Comparison of ENCODE assay signal across 29 cellular contexts in genomic region chr7:92496876-92497275, GRCh38. TPM values are rescaled to one million over a fixed set of nuclear protein-coding genes. Genes with fewer than 3 reads are reported as not detected.
DNase-seq lines count a peak whose midpoint lies in the region; ATAC-seq and TF ChIP-seq lines count a peak whose summit lies in the region.
"Had no signal": no experiment of that assay in that cellular context is flagged by ENCODE, and none has a peak within 500 bp of the region (broad histone marks: within the 10 kb centered on the region; RNA-seq: fewer than 3 reads in every experiment).

No MANE protein-coding gene starts in this region.

- no peak overlapping the region for H3K23ac ChIP-seq in IMR-90 (ENCODE audit: low read depth, low read length)

- ATAC-seq in IMR-90 (ENCODE audit: low read depth) (peak; percentile 73), HG02884 (IDR thresholded peaks at IDR 0.05; ENCODE audit: unreplicated experiment) (no peak), HG02678 (IDR thresholded peaks at IDR 0.05; ENCODE audit: unreplicated experiment) (no peak)
- ATAC-seq: foreskin keratinocyte, GM23338, heart left ventricle, lower lobe of right lung, mucosa of descending colon had no signal

- H3K27me3 ChIP-seq in IMR-90 (ENCODE audit: control insufficient read depth, insufficient read depth, low read length) = no peaks in the 10 kb centered on the region
- no peaks in the 10 kb centered on the region for H3K27me3 ChIP-seq in brain microvascular endothelial cell (replicated peaks)
- H3K27me3 ChIP-seq: BLaER1, foreskin keratinocyte, heart left ventricle, ovary had no signal

- H4K8ac ChIP-seq in IMR-90 (ENCODE audit: low read depth in 2 of 2, low read length in 2 of 2) = no peak overlapping the region

- no peak overlapping the region for H3K18ac ChIP-seq in IMR-90 (ENCODE audit: low read depth, low read length)

- no peak overlapping the region for H3K14ac ChIP-seq in IMR-90 (replicated peaks; ENCODE audit: low read depth, low read length)

- H3K4me1 ChIP-seq in IMR-90 (ENCODE audit: control insufficient read depth, insufficient read depth, low read length) = no peaks in the 10 kb centered on the region
- H3K4me1 ChIP-seq: BLaER1, foreskin keratinocyte, heart left ventricle, lower lobe of right lung had no signal

- no peaks in the 10 kb centered on the region for H3K79me1 ChIP-seq in IMR-90 (ENCODE audit: low read depth in 1 of 2, low read length in 2 of 2)

- POLR2A ChIA-PET in IMR-90 (lab: Charles Lee; ENCODE audit: unreplicated experiment) = no interaction called here

- H3K36me3 ChIP-seq in IMR-90 (ENCODE audit: control insufficient read depth, insufficient read depth, low read length) (peaks cover 26% of the 10 kb centered on the region), brain microvascular endothelial cell (replicated peaks) (peaks cover 6% of the 10 kb centered on the region)
- H3K36me3 ChIP-seq: ovary had no signal

- TF ChIP-seq POLR2A in IMR-90 (IDR thresholded peaks at IDR 0.05; ENCODE audit: low read depth, low read length) = no peak

- H2AK9ac ChIP-seq in IMR-90 (replicated peaks; ENCODE audit: low read depth, low read length, poor library complexity) = no peak overlapping the region

- no peak overlapping the region for H4K5ac ChIP-seq in IMR-90 (ENCODE audit: low read depth, low read length)

- WGBS in IMR-90 (ENCODE audit: extremely low coverage in 2 of 2, insufficient read length in 1 of 2), 2 experiments = 100% methylated on average over 1 of the region's 2 CpGs; no CpG with 5 or more reads in 1 of the 2 experiments

- no peak overlapping the region for H4K91ac ChIP-seq in IMR-90 (ENCODE audit: insufficient read depth, low read depth, low read length)

- in situ Hi-C loops in IMR-90 (cut with MboI; ENCODE audit: low sequenced_read_pairs) (no loop called here), brain microvascular endothelial cell (cut with HindIII; ENCODE audit: low pct_ligation_motif_present, low sequenced_read_pairs) (no loop called here)

- no peak overlapping the region for H3K9ac ChIP-seq in IMR-90 (ENCODE audit: low read depth, low read length)
- H3K9ac ChIP-seq: BLaER1 had no signal

- H2BK20ac ChIP-seq in IMR-90 (ENCODE audit: low read depth, low read length) = no peak overlapping the region

- dilution Hi-C loops in IMR-90 (cut with HindIII; ENCODE audit: low sequenced_read_pairs, unreplicated experiment) = no loop called here

- no peak overlapping the region for H2AK5ac ChIP-seq in IMR-90 (ENCODE audit: low read depth, low read length)

- CTCF ChIA-PET in IMR-90 (lab: Yijun Ruan, JAX) = no interaction called here

- intact Hi-C loops in IMR-90 (cut with micrococcal nuclease) = no loop called here

- no peak overlapping the region for H3K27ac ChIP-seq in IMR-90 (ENCODE audit: insufficient read depth, low read length)
- no peak overlapping the region for H3K27ac ChIP-seq in brain microvascular endothelial cell
- H3K27ac ChIP-seq: BLaER1, epithelial cell of prostate, foreskin keratinocyte, heart left ventricle, lower lobe of right lung, ovary, RWPE1 had no signal

- DNase-seq in EH (ENCODE audit: low read depth) = peak; percentile 4
- peak; percentile 62 for DNase-seq in IMR-90
- peak; percentile 12 for DNase-seq in brain microvascular endothelial cell
- DNase-seq in foreskin fibroblast = peak; percentile 4 to 11
- DNase-seq in GM10266 (ENCODE audit: extremely low spot score) = no peak
- DNase-seq in NCI-H1930 (lab: John Stamatoyannopoulos, UW) = no peak
- DNase-seq: activated effector memory CD4-positive, alpha-beta T cell treated with anti-CD3 and anti-CD28 coated beads, Interleukin-2, amount 50 U/mL, for 16 hours; activated naive CD8-positive, alpha-beta T cell treated with anti-CD3 and anti-CD28 coated beads for 36 hours; activated T-cell treated with anti-CD3 and anti-CD28 coated beads, Interleukin-2, amount 50 U/mL, for 1 hour; COR-L47; DMS53; effector CD4-positive, alpha-beta T cell; heart left ventricle; lower lobe of right lung; mucosa of descending colon; NCI-H1436; NCI-H446 treated with DMSO at 0.1 percent for 48 hours; NCI-H82; ovary; T-helper 2 cell; trophoblast cell had no signal

- H2AFZ ChIP-seq in IMR-90 (replicated peaks; ENCODE audit: low read length, poor library complexity) = no peak overlapping the region
- H2AFZ ChIP-seq: GM23338 had no signal

- no peaks in the 10 kb centered on the region for H3K9me3 ChIP-seq in IMR-90 (ENCODE audit: control insufficient read depth, insufficient read depth, low read length)
- H3K9me3 ChIP-seq: BLaER1, heart left ventricle, lower lobe of right lung, mucosa of descending colon, ovary had no signal

- H4K20me1 ChIP-seq in IMR-90 (ENCODE audit: insufficient read depth, low read length) = no peaks in the 10 kb centered on the region
- H4K20me1 ChIP-seq: BLaER1 had no signal

- TF ChIP-seq RAD21 in IMR-90 (IDR thresholded peaks at IDR 0.05; ENCODE audit: low read length) = no peak

- H3K56ac ChIP-seq in IMR-90 (ENCODE audit: extremely low read depth, insufficient read depth, low read length) = no peak overlapping the region

- H3K4me3 ChIP-seq in IMR-90 (ENCODE audit: insufficient read depth, low read depth, low read length) (no peak overlapping the region), brain microvascular endothelial cell (ENCODE audit: low read depth, low read length) (no peak overlapping the region), foreskin fibroblast (ENCODE audit: low read depth in 1 of 2, low read length in 2 of 2) (no peak overlapping the region)
- H3K4me3 ChIP-seq: BLaER1, GM23338, heart left ventricle, lower lobe of right lung, mucosa of descending colon, ovary had no signal

- H3K4ac ChIP-seq in IMR-90 (ENCODE audit: low read depth, low read length) = no peak overlapping the region

- H3K9me1 ChIP-seq in IMR-90 (ENCODE audit: insufficient read depth, low read length) = no peaks in the 10 kb centered on the region

- TF ChIP-seq CTCF in IMR-90 (conservative IDR thresholded peaks at IDR 0.05; ENCODE audit: low read depth, low read length) (no peak), brain microvascular endothelial cell (IDR thresholded peaks at IDR 0.05; ENCODE audit: low read depth, low read length, missing control alignments) (no peak), foreskin fibroblast (IDR thresholded peaks at IDR 0.05; ENCODE audit: low read depth, low read length) (no peak), GM10266 (IDR thresholded peaks at IDR 0.05; ENCODE audit: control insufficient read depth, insufficient read depth, low read depth, missing control alignments) (no peak)

- no peak overlapping the region for H3K4me2 ChIP-seq in IMR-90 (ENCODE audit: low read depth, low read length)
- H3K4me2 ChIP-seq: BLaER1, GM23338 had no signal

- no peak overlapping the region for H2BK15ac ChIP-seq in IMR-90 (ENCODE audit: low read depth, low read length)

- H2BK120ac ChIP-seq in IMR-90 (ENCODE audit: low read depth, low read length) = no peak overlapping the region

- H2BK5ac ChIP-seq in IMR-90 (ENCODE audit: low read depth, low read length, poor library complexity, severe bottlenecking) = no peak overlapping the region

- BruUV-seq in IMR-90 (replicated peaks; lab: Mats Ljungman, UMichigan) = no TSS peak

TF ChIP-seq in IMR-90, 13 proteins besides CTCF, POLR2A, EP300 and RAD21 (continues in another document):
- TF ChIP-seq SMC3 (IDR thresholded peaks at IDR 0.05; ENCODE audit: low read depth, low read length) (no peak), RCOR1 (IDR thresholded peaks at IDR 0.05; ENCODE audit: insufficient replicate concordance, low read length) (no peak), NFE2L2 (IDR thresholded peaks at IDR 0.05; ENCODE audit: low read depth, low read length) (no peak), MAZ (IDR thresholded peaks at IDR 0.05; ENCODE audit: borderline replicate concordance, low read depth, low read length) (no peak), FOS (IDR thresholded peaks at IDR 0.05; ENCODE audit: low read depth, low read length) (no peak), RFX5 (IDR thresholded peaks at IDR 0.05; ENCODE audit: low read depth, low read length) (no peak), CEBPB (IDR thresholded peaks at IDR 0.05; ENCODE audit: low read depth, low read length) (no peak), CHD1 (IDR thresholded peaks at IDR 0.05; ENCODE audit: low read depth, low read length) (no peak), USF2 (IDR thresholded peaks at IDR 0.05; ENCODE audit: low read depth, low read length) (no peak)
- TF ChIP-seq, protein P1, sequence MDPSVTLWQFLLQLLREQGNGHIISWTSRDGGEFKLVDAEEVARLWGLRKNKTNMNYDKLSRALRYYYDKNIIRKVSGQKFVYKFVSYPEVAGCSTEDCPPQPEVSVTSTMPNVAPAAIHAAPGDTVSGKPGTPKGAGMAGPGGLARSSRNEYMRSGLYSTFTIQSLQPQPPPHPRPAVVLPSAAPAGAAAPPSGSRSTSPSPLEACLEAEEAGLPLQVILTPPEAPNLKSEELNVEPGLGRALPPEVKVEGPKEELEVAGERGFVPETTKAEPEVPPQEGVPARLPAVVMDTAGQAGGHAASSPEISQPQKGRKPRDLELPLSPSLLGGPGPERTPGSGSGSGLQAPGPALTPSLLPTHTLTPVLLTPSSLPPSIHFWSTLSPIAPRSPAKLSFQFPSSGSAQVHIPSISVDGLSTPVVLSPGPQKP (IDR thresholded peaks at IDR 0.05; ENCODE audit: borderline replicate concordance, low read depth, low read length) = no peak

RNA-seq across cellular contexts. Expression of gene ERVW-1, which starts 19.1 kb away (rescaled TPM):
- total RNA-seq in IMR-90 (2012; rRNA removed) = not detected in 2 replicates
- not detected in 2 replicates for polyA plus RNA-seq in IMR-90 (2012; rRNA removed)
- not detected in 2 replicates for polyA plus RNA-seq in IMR-90 (2012; cell fraction: cytosol; rRNA removed)
- polyA plus RNA-seq in IMR-90 (2012; cell fraction: nucleus; rRNA removed; ENCODE audit: low replicate concordance) = 0.02 TPM in 1 of 2 replicates, not detected in the other
- total RNA-seq: activated CD8-positive, alpha-beta memory T cell treated with anti-CD3 and anti-CD28 coated beads for 36 hours; activated naive CD8-positive, alpha-beta T cell treated with anti-CD3 and anti-CD28 coated beads for 36 hours; foreskin keratinocyte; lower lobe of right lung; mucosa of descending colon; ovary had no signal
- polyA plus RNA-seq: foreskin keratinocyte, GM23338, heart left ventricle had no signal

RNA-seq across cellular contexts. Expression of gene PEX1, which starts 31.4 kb away (rescaled TPM):
- total RNA-seq in IMR-90 (2012; rRNA removed) = 12.7 and 13.9 TPM in 2 replicates
- 6.8 and 8.1 TPM in 2 replicates for polyA plus RNA-seq in IMR-90 (2012; rRNA removed)
- 1.3 and 1.4 TPM in 2 replicates for polyA plus RNA-seq in IMR-90 (2012; cell fraction: cytosol; rRNA removed)
- 5.0 and 39.0 TPM in 2 replicates for polyA plus RNA-seq in IMR-90 (2012; cell fraction: nucleus; rRNA removed; ENCODE audit: low replicate concordance)

RNA-seq across cellular contexts. Expression of gene RBM48, which starts 31.7 kb away (rescaled TPM):
- total RNA-seq in IMR-90 (2012; rRNA removed) = 5.6 and 10.6 TPM in 2 replicates
- 3.2 and 5.1 TPM in 2 replicates for polyA plus RNA-seq in IMR-90 (2012; rRNA removed)
- polyA plus RNA-seq in IMR-90 (2012; cell fraction: cytosol; rRNA removed) = 0.69 and 1.2 TPM in 2 replicates
- 2.5 and 12.0 TPM in 2 replicates for polyA plus RNA-seq in IMR-90 (2012; cell fraction: nucleus; rRNA removed; ENCODE audit: low replicate concordance)

RNA-seq across cellular contexts. Expression of gene GATAD1, which starts 49.6 kb away (rescaled TPM):
- total RNA-seq in IMR-90 (2012; rRNA removed) = 9.3 and 10.3 TPM in 2 replicates
- 12.2 and 15.2 TPM in 2 replicates for polyA plus RNA-seq in IMR-90 (2012; rRNA removed)
- polyA plus RNA-seq in IMR-90 (2012; cell fraction: cytosol; rRNA removed) = 3.8 and 5.8 TPM in 2 replicates
- 9.4 and 43.7 TPM in 2 replicates for polyA plus RNA-seq in IMR-90 (2012; cell fraction: nucleus; rRNA removed; ENCODE audit: low replicate concordance)

Comparison
In these comparisons a context has a peak if more than half of its experiments do, and no peak if none do; other contexts are left out.
1. DNase-seq: peak in EH (single experiment), IMR-90 (single experiment), brain microvascular endothelial cell (single experiment) and foreskin fibroblast (2 of 2); none in GM10266 (single experiment) and NCI-H1930 (0 of 2).